8 cellular contexts compared by ENCODE assay signal in genomic region chr7:18590744-18591340, GRCh38.
DNase-seq lines count a peak whose midpoint lies in the region; ATAC-seq and TF ChIP-seq lines count a peak whose summit lies in the region.

No MANE protein-coding gene starts in this region.

- H3K9me3 ChIP-seq in PC-3 (ENCODE audit: low read length) = no peaks in the 10 kb centered on the region

- no peak overlapping the region for H3K4me2 ChIP-seq in PC-3 (ENCODE audit: low read length)

- BruUV-seq in PC-3 (replicated peaks; lab: Mats Ljungman, UMichigan) = no TSS peak

- H3F3A ChIP-seq in PC-3 (ENCODE audit: low read length, unreplicated experiment) = no peaks in the 10 kb centered on the region

- peak; percentile 76 for TF ChIP-seq CTCF in PC-3 (conservative IDR thresholded peaks at IDR 0.05; ENCODE audit: low read depth, low read length)

- H3K4me3 ChIP-seq in PC-3 (ENCODE audit: low read length) (no peak overlapping the region), H7 (ENCODE audit: insufficient read depth, low read depth, low read length) (no peak overlapping the region)

- H3K9ac ChIP-seq in PC-3 (ENCODE audit: low read length) = no peak overlapping the region

- no peaks in the 10 kb centered on the region for H4K20me1 ChIP-seq in PC-3 (ENCODE audit: low read length)

- H3K27me3 ChIP-seq in PC-3 (ENCODE audit: low read length) = no peaks in the 10 kb centered on the region
- no peaks in the 10 kb centered on the region for H3K27me3 ChIP-seq in H7 (ENCODE audit: control insufficient read depth, insufficient read depth, low read length)

- intact Hi-C loops in PC-3 (cut with micrococcal nuclease) = loop anchor here (1.0 to 5.0 kb wide), 4 partner anchors 75 to 1074 kb away; no protein-coding TSS in a partner anchor
- intact Hi-C loops in sciatic nerve (cut with DNase I) = no loop called here

- no peaks in the 10 kb centered on the region for H3K4me1 ChIP-seq in PC-3 (ENCODE audit: insufficient read depth, low read length)

- no peak overlapping the region for H3K27ac ChIP-seq in PC-3 (ENCODE audit: low read length)

- H2AFZ ChIP-seq in PC-3 (ENCODE audit: low read length) = no peak overlapping the region

- H3K79me2 ChIP-seq in PC-3 (ENCODE audit: low read length) = no peaks in the 10 kb centered on the region

- DNase-seq in SIG-M5 treated with dmso at 0.1 percent for 504 hours (lab: John Stamatoyannopoulos, UW; ENCODE audit: unreplicated experiment) (peak; percentile 19), SIG-M5 (lab: John Stamatoyannopoulos, UW) (no peak), PC-3 (peak; percentile 56), fibroblast of gingiva (ENCODE audit: low read depth) (peak; percentile 68), sciatic nerve (ENCODE audit: low spot score) (no peak), H7 (no peak)

- POLR2A ChIA-PET in PC-3 (lab: Charles Lee; ENCODE audit: unreplicated experiment) = no interaction called here

- H3K36me3 ChIP-seq in PC-3 (ENCODE audit: low read depth, low read length) (no peaks in the 10 kb centered on the region), H7 (replicated peaks; ENCODE audit: control insufficient read depth, insufficient read depth, low read length) (no peaks in the 10 kb centered on the region)

- ATAC-seq in PC-3 (peak; percentile 75), sciatic nerve (peak; percentile 56), GM18511 (IDR thresholded peaks at IDR 0.05; ENCODE audit: unreplicated experiment) (no peak), HG02840 (IDR thresholded peaks at IDR 0.05; ENCODE audit: low FRiP score, unreplicated experiment) (no peak)

- CTCF ChIA-PET in PC-3 (lab: Charles Lee) = no interaction called here

- H3K9me2 ChIP-seq in PC-3 (replicated peaks; ENCODE audit: low read length) = no peaks in the 10 kb centered on the region

Comparison
In these comparisons a context has a peak if more than half of its experiments do, and no peak if none do; other contexts are left out.
1. DNase-seq: peak in SIG-M5 treated with dmso at 0.1 percent for 504 hours (single experiment), PC-3 (single experiment) and fibroblast of gingiva (single experiment); none in SIG-M5 (single experiment), sciatic nerve (single experiment) and H7 (single experiment).
2. ATAC-seq: peak in PC-3 (single experiment) and sciatic nerve (single experiment); none in GM18511 (single experiment) and HG02840 (single experiment).